In genomic region chr1:42177551-42177981, GRCh38 we compare ENCODE assay signal across 9 cellular contexts. TPM values are rescaled to one million over a fixed set of nuclear protein-coding genes. Genes with fewer than 3 reads are reported as not detected.
A peak's percentile ranks its signal among the peaks of the same experiment; 100 is the strongest.
DNase-seq lines count a peak whose midpoint lies in the region; ATAC-seq and TF ChIP-seq lines count a peak whose summit lies in the region.
"Had no signal": no experiment of that assay in that cellular context is flagged by ENCODE, and none has a peak within 500 bp of the region (broad histone marks: within the 10 kb centered on the region; RNA-seq: fewer than 3 reads in every experiment).

No MANE protein-coding gene starts in this region.

- H3K36me3 ChIP-seq in GM23248 (ENCODE audit: low read depth), result peaks cover 12% of the 10 kb centered on the region
- H3K36me3 ChIP-seq: cardiac muscle cell had no signal

- H3K9me3 ChIP-seq in GM23248 (ENCODE audit: low read depth), result no peaks in the 10 kb centered on the region

- peaks cover 42% of the 10 kb centered on the region for H3F3A ChIP-seq in GM23248 (ENCODE audit: insufficient read depth)

- H3K79me2 ChIP-seq in GM23248 (ENCODE audit: insufficient read depth), result no peaks in the 10 kb centered on the region

- no peak for TF ChIP-seq CTCF in fibroblast of pulmonary artery (IDR thresholded peaks at IDR 0.05; ENCODE audit: low read length, missing control alignments)
- no peak for TF ChIP-seq CTCF in coronary artery (IDR thresholded peaks at IDR 0.05)

- no peaks in the 10 kb centered on the region for H3K9me2 ChIP-seq in GM23248 (ENCODE audit: insufficient read depth)

- no peaks in the 10 kb centered on the region for H4K20me1 ChIP-seq in GM23248 (ENCODE audit: insufficient read depth)

- no peak overlapping the region for H3K9ac ChIP-seq in GM23248

- H3K27me3 ChIP-seq in GM23248 (replicated peaks; ENCODE audit: insufficient read depth), result no peaks in the 10 kb centered on the region
- H3K27me3 ChIP-seq: cardiac muscle cell had no signal

- in situ Hi-C loops in GM23248 (cut with MboI), result no loop called here

- intact Hi-C loops in sciatic nerve (cut with DNase I), result no loop called here

- H3K4me3 ChIP-seq in GM23248 (no peak overlapping the region), fibroblast of pulmonary artery (replicated peaks; ENCODE audit: low read depth, low read length) (no peak overlapping the region), coronary artery (no peak overlapping the region)
- H3K4me3 ChIP-seq: cardiac muscle cell had no signal

- DNase-seq in GM23248 (peak; percentile 69), NCI-H748 (lab: John Stamatoyannopoulos, UW; ENCODE audit: unreplicated experiment) (peak; percentile 92), fibroblast of pulmonary artery (ENCODE audit: low read depth) (peak; percentile 84), sciatic nerve (ENCODE audit: low spot score) (no peak), DMS114 treated with DMSO at 0.1 percent for 48 hours (lab: John Stamatoyannopoulos, UW; ENCODE audit: unreplicated experiment) (no peak), coronary artery (ENCODE audit: low spot score) (no peak)
- no peak for DNase-seq in stimulated activated CD4-positive, alpha-beta T cell treated with anti-CD3 and anti-CD28 coated beads, Interleukin-15, amount 100 ng/mL, for 24 hours

- 65 to 73% methylated on average over 6 of the region's 6 CpGs for WGBS in GM23248 (ENCODE audit: low coverage in 1 of 2, low lambda C conversion rate in 2 of 2, missing lambda C conversion rate in 2 of 2), 2 experiments

- no peak overlapping the region for H2AFZ ChIP-seq in GM23248

- peaks cover 32% of the 10 kb centered on the region for H3K4me1 ChIP-seq in GM23248 (ENCODE audit: insufficient read depth)

- peak; percentile 71 for ATAC-seq in sciatic nerve
- no peak for ATAC-seq in GM19328 (IDR thresholded peaks at IDR 0.05; ENCODE audit: unreplicated experiment)

- no peak overlapping the region for H3K4me2 ChIP-seq in GM23248 (ENCODE audit: unreplicated experiment)

- no peak overlapping the region for H3K27ac ChIP-seq in GM23248
- no peak overlapping the region for H3K27ac ChIP-seq in coronary artery

RNA-seq across cellular contexts. Expression of gene GUCA2A, which starts 13.0 kb away (rescaled TPM):
- not detected in 2 replicates for total RNA-seq in GM23248 (2014; rRNA removed; shearing (Covaris generic))
- not detected in 2 replicates for polyA plus RNA-seq in GM23248 (2016; fragmentation: Nextera tagmentation; extraction: Ambion mirVana)
- total RNA-seq in sciatic nerve, result not detected
- total RNA-seq: cardiac muscle cell had no signal
- polyA plus RNA-seq: cardiac muscle cell had no signal

RNA-seq across cellular contexts. Expression of gene GUCA2B, which starts 24.4 kb away (rescaled TPM):
- not detected in 2 replicates for total RNA-seq in GM23248 (2014; rRNA removed; shearing (Covaris generic))
- polyA plus RNA-seq in GM23248 (2016; fragmentation: Nextera tagmentation; extraction: Ambion mirVana), result not detected in 2 replicates
- not detected for total RNA-seq in sciatic nerve
- total RNA-seq: cardiac muscle cell had no signal
- polyA plus RNA-seq: cardiac muscle cell had no signal

Comparison
In these comparisons a context has a peak if more than half of its experiments do, and no peak if none do; other contexts are left out.
1. DNase-seq: peak in GM23248 (single experiment), NCI-H748 (single experiment) and fibroblast of pulmonary artery (single experiment); none in sciatic nerve (single experiment), stimulated activated CD4-positive, alpha-beta T cell treated with anti-CD3 and anti-CD28 coated beads, Interleukin-15, amount 100 ng/mL, for 24 hours (single experiment), DMS114 treated with DMSO at 0.1 percent for 48 hours (single experiment) and coronary artery (single experiment).